Comparison of ENCODE assay signal across 17 cellular contexts in the genomic region with DNA sequence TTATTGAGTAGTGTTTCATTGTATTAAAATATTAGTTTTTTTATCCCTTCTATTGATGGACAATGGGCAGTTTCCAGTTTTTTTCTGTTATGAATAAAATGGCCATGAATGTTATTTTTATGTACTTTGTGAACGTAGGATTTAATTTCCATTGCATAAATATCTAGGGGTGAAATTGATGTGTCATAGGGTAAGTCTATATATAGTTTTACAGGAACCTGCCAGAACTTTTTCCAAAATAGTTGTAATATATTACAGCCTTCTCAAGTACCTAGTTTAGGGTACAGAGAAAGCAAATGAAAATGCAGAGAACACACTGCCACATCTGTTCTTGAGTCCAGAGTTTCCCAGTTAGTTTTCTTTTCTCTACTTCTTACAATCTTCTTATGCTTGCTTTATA.
DNase-seq lines count a peak whose midpoint lies in the region; ATAC-seq and TF ChIP-seq lines count a peak whose summit lies in the region.
"Had no signal": no experiment of that assay in that cellular context is flagged by ENCODE, and none has a peak within 500 bp of the region (broad histone marks: within the 10 kb centered on the region; RNA-seq: fewer than 3 reads in every experiment).

No MANE protein-coding gene starts in this region.

- no peaks in the 10 kb centered on the region for H3K36me3 Mint-ChIP-seq in MCF 10A (ENCODE audit: insufficient read depth, unreplicated experiment)
- H3K36me3 Mint-ChIP-seq in activated CD4-positive, alpha-beta memory T cell treated with anti-CD3 and anti-CD28 coated beads for 36 hours: no peaks in the 10 kb centered on the region
- H3K36me3 Mint-ChIP-seq: CD14-positive monocyte had no signal

- peak overlapping the region; percentile 71 for H3K27ac ChIP-seq in rectal smooth muscle tissue (ENCODE audit: low read depth, low read length)

- no peak for ATAC-seq in GM21390 (IDR thresholded peaks at IDR 0.05; ENCODE audit: unreplicated experiment)

- CTCF ChIA-PET in MCF 10A (lab: Yijun Ruan, JAX): interaction anchor here (0.8 kb wide), 1 partner anchor 235 kb away, joined by 3 read pairs; no protein-coding TSS in a partner anchor
- CTCF ChIA-PET in activated CD4-positive, alpha-beta memory T cell treated with anti-CD3 and anti-CD28 coated beads for 36 hours (lab: Charles Lee): no interaction called here

- DNase-seq in EH (ENCODE audit: low read depth) (peak; percentile 61), choroid plexus epithelial cell (ENCODE audit: low read depth) (peak; percentile 38), iris pigment epithelial cell (ENCODE audit: low read depth) (peak; percentile 39), MCF 10A (ENCODE audit: unreplicated experiment) (no peak)
- DNase-seq in activated CD4-positive, alpha-beta memory T cell treated with anti-CD3 and anti-CD28 coated beads for 36 hours: no peak
- DNase-seq in effector CD4-positive, alpha-beta T cell: no peak
- DNase-seq: 8988T, DMS79 treated with DMSO at 0.1 percent for 48 hours, NCI-H1048, NCI-H1436 treated with DMSO at 0.1 percent for 48 hours, NCI-H2029 treated with DMSO at 0.1 percent for 48 hours, NCI-H2171, NCI-H526 had no signal

- H3K27ac Mint-ChIP-seq in MCF 10A (ENCODE audit: low read depth, unreplicated experiment): no peak overlapping the region
- H3K27ac Mint-ChIP-seq in activated CD4-positive, alpha-beta memory T cell treated with anti-CD3 and anti-CD28 coated beads for 36 hours: no peak overlapping the region
- H3K27ac Mint-ChIP-seq: CD14-positive monocyte had no signal

- no peaks in the 10 kb centered on the region for H3K27me3 ChIP-seq in rectal smooth muscle tissue (ENCODE audit: control insufficient read depth, insufficient read depth, low read length)

- no peaks in the 10 kb centered on the region for H3K9me3 Mint-ChIP-seq in MCF 10A (ENCODE audit: unreplicated experiment)
- H3K9me3 Mint-ChIP-seq in activated CD4-positive, alpha-beta memory T cell treated with anti-CD3 and anti-CD28 coated beads for 36 hours: no peaks in the 10 kb centered on the region

- intact Hi-C loops in MCF 10A (cut with micrococcal nuclease): no loop called here
- intact Hi-C loops in activated CD4-positive, alpha-beta memory T cell treated with anti-CD3 and anti-CD28 coated beads for 36 hours (cut with micrococcal nuclease): no loop called here

- no peak overlapping the region for H3K9ac ChIP-seq in rectal smooth muscle tissue (ENCODE audit: low read length)

- no peaks in the 10 kb centered on the region for H3K36me3 ChIP-seq in rectal smooth muscle tissue (ENCODE audit: control insufficient read depth, insufficient read depth, low read length)
- H3K36me3 ChIP-seq: HAP-1 had no signal

- BruUV-seq in MCF 10A (replicated peaks; lab: Mats Ljungman, UMichigan): no TSS peak

- TF ChIP-seq CTCF in choroid plexus epithelial cell (conservative IDR thresholded peaks at IDR 0.05; ENCODE audit: low read depth, low read length): no peak
- no peak for TF ChIP-seq CTCF in MCF 10A (IDR thresholded peaks at IDR 0.05; ENCODE audit: unreplicated experiment)

- POLR2A ChIA-PET in MCF 10A (lab: Yijun Ruan, JAX): interaction anchor here (0.8 kb wide), 1 partner anchor 10 kb away, joined by 3 read pairs; no protein-coding TSS in a partner anchor
- POLR2A ChIA-PET in activated CD4-positive, alpha-beta memory T cell treated with anti-CD3 and anti-CD28 coated beads for 36 hours (lab: Charles Lee): no interaction called here

- H3K4me1 ChIP-seq in rectal smooth muscle tissue (ENCODE audit: control insufficient read depth, insufficient read depth, low read length): peaks cover 14% of the 10 kb centered on the region
- H3K4me1 ChIP-seq: HAP-1 had no signal

- no peak overlapping the region for H3K4me3 ChIP-seq in choroid plexus epithelial cell (ENCODE audit: low read depth, low read length)
- no peak overlapping the region for H3K4me3 ChIP-seq in rectal smooth muscle tissue (ENCODE audit: low read length)
- H3K4me3 ChIP-seq: HAP-1 had no signal

- H3K4me1 Mint-ChIP-seq in MCF 10A (ENCODE audit: insufficient read depth, unreplicated experiment): peaks cover 10% of the 10 kb centered on the region
- H3K4me1 Mint-ChIP-seq in activated CD4-positive, alpha-beta memory T cell treated with anti-CD3 and anti-CD28 coated beads for 36 hours (ENCODE audit: low read depth): no peaks in the 10 kb centered on the region
- H3K4me1 Mint-ChIP-seq: CD14-positive monocyte had no signal

- H3K27me3 Mint-ChIP-seq in MCF 10A (ENCODE audit: insufficient read depth, unreplicated experiment): no peaks in the 10 kb centered on the region
- no peaks in the 10 kb centered on the region for H3K27me3 Mint-ChIP-seq in activated CD4-positive, alpha-beta memory T cell treated with anti-CD3 and anti-CD28 coated beads for 36 hours

- H3K4me3 Mint-ChIP-seq in MCF 10A (ENCODE audit: unreplicated experiment): no peak overlapping the region
- no peak overlapping the region for H3K4me3 Mint-ChIP-seq in activated CD4-positive, alpha-beta memory T cell treated with anti-CD3 and anti-CD28 coated beads for 36 hours
- H3K4me3 Mint-ChIP-seq: CD14-positive monocyte had no signal

Comparison
In these comparisons a context has a peak if more than half of its experiments do, and no peak if none do; other contexts are left out.
1. DNase-seq: peak in EH (single experiment), choroid plexus epithelial cell (single experiment) and iris pigment epithelial cell (single experiment); none in MCF 10A (single experiment), activated CD4-positive, alpha-beta memory T cell treated with anti-CD3 and anti-CD28 coated beads for 36 hours (single experiment) and effector CD4-positive, alpha-beta T cell (single experiment).